ENCODE assay signal across 9 cellular contexts in the genomic region with DNA sequence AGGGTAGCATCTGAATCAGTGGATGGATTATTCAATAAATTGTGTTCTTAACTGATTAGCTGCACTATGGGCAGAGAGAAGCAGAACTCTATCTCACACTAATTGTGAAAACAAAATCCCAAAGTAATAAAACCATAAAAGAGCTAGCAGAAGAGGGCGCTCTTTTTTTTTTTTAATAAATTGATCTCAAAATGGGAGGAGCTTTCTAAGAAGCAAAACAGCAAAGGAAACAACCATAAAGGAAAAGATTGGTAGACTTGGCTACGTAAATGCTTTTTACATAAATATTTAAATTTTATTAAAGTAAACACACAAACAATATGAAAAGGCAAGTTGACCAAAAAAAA. TPM values are rescaled to one million over a fixed set of nuclear protein-coding genes. Genes with fewer than 3 reads are reported as not detected.
DNase-seq lines count a peak whose midpoint lies in the region; ATAC-seq, FAIRE-seq and TF ChIP-seq lines count a peak whose summit lies in the region.
"Had no signal": no experiment of that assay in that cellular context is flagged by ENCODE, and none has a peak within 500 bp of the region (broad histone marks: within the 10 kb centered on the region; RNA-seq: fewer than 3 reads in every experiment).

No MANE protein-coding gene starts in this region.

- peaks cover 3% of the 10 kb centered on the region; the same call in 1 of the 2 replicates for H3K4me1 ChIP-seq in HEK293 (ENCODE audit: control insufficient read depth, insufficient read depth, low read length)
- peaks cover 15% of the 10 kb centered on the region for H3K4me1 ChIP-seq in endocrine pancreas (ENCODE audit: control insufficient read depth, insufficient read depth, low read length)

- TF ChIP-seq CTCF in CD4-positive, alpha-beta T cell (IDR thresholded peaks at IDR 0.05) = peak; percentile 71
- TF ChIP-seq CTCF in HEK293 (tag by site-specific recombination; IDR thresholded peaks at IDR 0.05) = no peak

- H3K4me3 ChIP-seq in HEK293 (ENCODE audit: low read depth, low read length) = no peak overlapping the region
- peak overlapping the region; percentile 0 for H3K4me3 ChIP-seq in endocrine pancreas (ENCODE audit: control insufficient read depth, insufficient read depth, low read length)
- H3K4me3 ChIP-seq in H7 (ENCODE audit: insufficient read depth, low read depth, low read length) = no peak overlapping the region
- H3K4me3 ChIP-seq: skin epidermis had no signal

- H3K4me1 Mint-ChIP-seq in CD4-positive, alpha-beta T cell (ENCODE audit: low read depth) = peaks cover 43% of the 10 kb centered on the region

- H3K4me3 Mint-ChIP-seq in CD4-positive, alpha-beta T cell = peak overlapping the region; percentile 93

- no peaks in the 10 kb centered on the region for H3K36me3 ChIP-seq in HEK293 (ENCODE audit: control insufficient read depth in 2 of 2, insufficient read depth in 1 of 2, low read length in 2 of 2)
- H3K36me3 ChIP-seq in endocrine pancreas (ENCODE audit: control insufficient read depth, insufficient read depth, low read length) = no peaks in the 10 kb centered on the region
- H3K36me3 ChIP-seq in H7 (replicated peaks; ENCODE audit: control insufficient read depth, insufficient read depth, low read length) = no peaks in the 10 kb centered on the region

- POLR2A ChIA-PET in CD4-positive, alpha-beta T cell (lab: Charles Lee) = interaction anchor here (0.6 to 4.4 kb wide), 14 partner anchors 8 to 1964 kb away, joined by 3 to 39 read pairs (median 4); partner anchors contain the start of genes ITPR2 and STK38L
- POLR2A ChIA-PET in HEK293 (lab: Yijun Ruan, JAX) = interaction anchor here (0.6 to 1.0 kb wide), 3 partner anchors 35 to 290 kb away, joined by 3 to 7 read pairs (median 4); no protein-coding TSS in a partner anchor

- peak; percentile 67 for FAIRE-seq in RCC 7860 (lab: Jason Lieb, UNC)

- H3K27ac ChIP-seq in CD4-positive, alpha-beta T cell (ENCODE audit: low read depth, low read length) = peak overlapping the region; percentile 92
- H3K27ac ChIP-seq in HEK293 (ENCODE audit: extremely low read depth, low read depth, low read length) = no peak overlapping the region

- no peak overlapping the region for H3K9ac ChIP-seq in endocrine pancreas (ENCODE audit: control insufficient read depth, insufficient read depth, low read length)

- no peaks in the 10 kb centered on the region for H3K27me3 Mint-ChIP-seq in CD4-positive, alpha-beta T cell

- CTCF ChIA-PET in CD4-positive, alpha-beta T cell (lab: Charles Lee) = interaction anchor here (0.6 to 1.9 kb wide), 5 partner anchors 8 to 293 kb away, joined by 3 to 18 read pairs (median 4); no protein-coding TSS in a partner anchor
- CTCF ChIA-PET in HEK293 (lab: Yijun Ruan, JAX) = interaction anchor here (0.6 to 5.8 kb wide), 42 partner anchors 9 to 920 kb away, joined by 3 to 65 read pairs (median 4); partner anchors contain the start of genes ITPR2 and STK38L

- H3K27ac Mint-ChIP-seq in CD4-positive, alpha-beta T cell = peak overlapping the region; percentile 97

- H3K36me3 Mint-ChIP-seq in CD4-positive, alpha-beta T cell (ENCODE audit: low read depth) = peaks cover 8% of the 10 kb centered on the region

- intact Hi-C loops in CD4-positive, alpha-beta T cell (cut with DNase I, micrococcal nuclease) = loop anchor here (1.0 to 10.0 kb wide), 8 partner anchors 127 to 1813 kb away; partner anchors contain the start of genes CCDC91 (in 1 of the 2), ITPR2 (in 1 of the 2), MRPS35 (in 1 of the 2) and STK38L (in 1 of the 2)

- DNase-seq in CD4-positive, alpha-beta T cell = no peak
- DNase-seq in RCC 7860 (ENCODE audit: low spot score) (no peak), renal cortical epithelial cell (ENCODE audit: low read depth) (peak; percentile 61), H7 (no peak)
- no peak for DNase-seq in activated effector memory CD4-positive, alpha-beta T cell treated with Interleukin-2 at 50 U/mL for 16 hours

- no peaks in the 10 kb centered on the region for H3K9me3 ChIP-seq in CD4-positive, alpha-beta T cell (ENCODE audit: control insufficient read depth, low read length)
- no peaks in the 10 kb centered on the region for H3K9me3 ChIP-seq in HEK293 (ENCODE audit: control insufficient read depth, insufficient read depth, low read depth, low read length)
- H3K9me3 ChIP-seq in endocrine pancreas (ENCODE audit: control insufficient read depth, low read length) = no peaks in the 10 kb centered on the region

- H3K27me3 ChIP-seq in CD4-positive, alpha-beta T cell (ENCODE audit: control insufficient read depth, insufficient read depth, low read length) = no peaks in the 10 kb centered on the region
- H3K27me3 ChIP-seq in endocrine pancreas (ENCODE audit: control insufficient read depth, insufficient read depth, low read length) (no peaks in the 10 kb centered on the region), H7 (ENCODE audit: control insufficient read depth, insufficient read depth, low read length) (no peaks in the 10 kb centered on the region)

- ATAC-seq in CD4-positive, alpha-beta T cell (ENCODE audit: poor library complexity) = no peak
- ATAC-seq in HG03139 (IDR thresholded peaks at IDR 0.05; ENCODE audit: unreplicated experiment) = no peak

- no peaks in the 10 kb centered on the region for H3K9me3 Mint-ChIP-seq in CD4-positive, alpha-beta T cell

TF ChIP-seq in HEK293, 187 proteins besides CTCF, POLR2A, EP300 and RAD21:
- TF ChIP-seq ZNF596 (tag by site-specific recombination; IDR thresholded peaks at IDR 0.05) (no peak), ZNF24 (tag by site-specific recombination; IDR thresholded peaks at IDR 0.05) (no peak), ZNF335 (tag by site-specific recombination; conservative IDR thresholded peaks at IDR 0.05) (0 out of 2 replicates have a peak, but pooled peaks have one; percentile 17), PRDM1 (tag by site-specific recombination; IDR thresholded peaks at IDR 0.05) (0 out of 2 replicates have a peak, but pooled peaks have one; percentile 4), ZNF654 (tag by site-specific recombination; IDR thresholded peaks at IDR 0.05; ENCODE audit: low read depth) (peak; percentile 59), KLF1 (tag by site-specific recombination; IDR thresholded peaks at IDR 0.05) (no peak), ZNF660 (tag by site-specific recombination; IDR thresholded peaks at IDR 0.05) (peak; percentile 48; the same call in 1 of the 2 replicates), HOXC10 (CRISPR knock-in tag; IDR thresholded peaks at IDR 0.05) (no peak)
- TF ChIP-seq, protein P1, sequence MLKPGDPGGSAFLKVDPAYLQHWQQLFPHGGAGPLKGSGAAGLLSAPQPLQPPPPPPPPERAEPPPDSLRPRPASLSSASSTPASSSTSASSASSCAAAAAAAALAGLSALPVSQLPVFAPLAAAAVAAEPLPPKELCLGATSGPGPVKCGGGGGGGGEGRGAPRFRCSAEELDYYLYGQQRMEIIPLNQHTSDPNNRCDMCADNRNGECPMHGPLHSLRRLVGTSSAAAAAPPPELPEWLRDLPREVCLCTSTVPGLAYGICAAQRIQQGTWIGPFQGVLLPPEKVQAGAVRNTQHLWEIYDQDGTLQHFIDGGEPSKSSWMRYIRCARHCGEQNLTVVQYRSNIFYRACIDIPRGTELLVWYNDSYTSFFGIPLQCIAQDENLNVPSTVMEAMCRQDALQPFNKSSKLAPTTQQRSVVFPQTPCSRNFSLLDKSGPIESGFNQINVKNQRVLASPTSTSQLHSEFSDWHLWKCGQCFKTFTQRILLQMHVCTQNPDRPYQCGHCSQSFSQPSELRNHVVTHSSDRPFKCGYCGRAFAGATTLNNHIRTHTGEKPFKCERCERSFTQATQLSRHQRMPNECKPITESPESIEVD (tag by site-specific recombination; IDR thresholded peaks at IDR 0.05) = peak; percentile 37; the same call in 1 of the 2 replicates

RNA-seq across cellular contexts. Expression of gene TM7SF3, which starts 1.5 kb away (rescaled TPM):
- 1 to 10 TPM; 8.3 to 9.5 TPM for total RNA-seq in CD4-positive, alpha-beta T cell
- total RNA-seq in renal cortical epithelial cell = 118 and 119 TPM in 2 replicates
- 44.7 and 56.3 TPM in 2 replicates for total RNA-seq in H7 (2014; rRNA removed; shearing (Covaris generic))

RNA-seq across cellular contexts. Expression of gene MED21, which starts 6.7 kb away (rescaled TPM):
- 100 to 1,000 TPM; 103 to 107 TPM for total RNA-seq in CD4-positive, alpha-beta T cell
- 62.1 and 64.8 TPM in 2 replicates for total RNA-seq in renal cortical epithelial cell
- total RNA-seq in H7 (2014; rRNA removed; shearing (Covaris generic)) = 35.2 and 43.2 TPM in 2 replicates
